9 cellular contexts compared by ENCODE assay signal in genomic region chr11:33724644-33725035, GRCh38. TPM values are rescaled to one million over a fixed set of nuclear protein-coding genes. Genes with fewer than 3 reads are reported as not detected.
A peak's percentile ranks its signal among the peaks of the same experiment; 100 is the strongest.
DNase-seq lines count a peak whose midpoint lies in the region; ATAC-seq and TF ChIP-seq lines count a peak whose summit lies in the region.
"Had no signal": no experiment of that assay in that cellular context is flagged by ENCODE, and none has a peak within 500 bp of the region (broad histone marks: within the 10 kb centered on the region; RNA-seq: fewer than 3 reads in every experiment).

No MANE protein-coding gene starts in this region.

- H3K9me3 Mint-ChIP-seq in brain = peaks cover 9 to 19% (median 14%) of the 10 kb centered on the region in 5 experiments

- H3K27ac ChIP-seq in right cardiac atrium (ENCODE audit: low read length) (peak overlapping the region; percentile 99), rectal smooth muscle tissue (ENCODE audit: low read depth, low read length) (peak overlapping the region; percentile 42)
- no peak overlapping the region for H3K27ac ChIP-seq in effector memory CD4-positive, alpha-beta T cell (ENCODE audit: insufficient read depth, low read length, poor library complexity, severe bottlenecking)

- no peaks in the 10 kb centered on the region for H3K36me3 ChIP-seq in rectal smooth muscle tissue (ENCODE audit: control insufficient read depth, insufficient read depth, low read length)
- peaks cover 12% of the 10 kb centered on the region for H3K36me3 ChIP-seq in effector memory CD4-positive, alpha-beta T cell (ENCODE audit: control insufficient read depth, insufficient read depth, low read length)

- H3K27ac Mint-ChIP-seq in brain = peak overlapping the region in 3 of 5 experiments; percentile 37 to 89 (median 80)

- WGBS in right cardiac atrium = 31% methylated on average over 4 of the region's 4 CpGs

- DNase-seq in right cardiac atrium (peak in 1 of 3 donors; percentile 70), AG08396 (ENCODE audit: low spot score) (no peak)
- DNase-seq in stimulated activated CD8-positive, alpha-beta memory T cell treated with anti-CD3 and anti-CD28 coated beads, Interleukin-4, amount 100 ng/mL, for 48 hours = no peak
- no peak for DNase-seq in effector memory CD4-positive, alpha-beta T cell

- no peak overlapping the region for H3K9ac ChIP-seq in rectal smooth muscle tissue (ENCODE audit: low read length)

- H3K27me3 ChIP-seq in right cardiac atrium (ENCODE audit: control insufficient read depth, insufficient read depth) (no peaks in the 10 kb centered on the region), rectal smooth muscle tissue (ENCODE audit: control insufficient read depth, insufficient read depth, low read length) (no peaks in the 10 kb centered on the region)
- no peaks in the 10 kb centered on the region for H3K27me3 ChIP-seq in effector memory CD4-positive, alpha-beta T cell (replicated peaks; ENCODE audit: control insufficient read depth, insufficient read depth, low read length, poor library complexity, severe bottlenecking)

- TF ChIP-seq CTCF in brain (conservative IDR thresholded peaks at IDR 0.05) = no peak

- H3K4me1 ChIP-seq in right cardiac atrium (ENCODE audit: control insufficient read depth, insufficient read depth, low read length) (peaks cover 31% of the 10 kb centered on the region), rectal smooth muscle tissue (ENCODE audit: control insufficient read depth, insufficient read depth, low read length) (peaks cover 8% of the 10 kb centered on the region)
- no peaks in the 10 kb centered on the region for H3K4me1 ChIP-seq in effector memory CD4-positive, alpha-beta T cell (ENCODE audit: control insufficient read depth, insufficient read depth, low read length, poor library complexity, severe bottlenecking)

- ATAC-seq in GM21447 (IDR thresholded peaks at IDR 0.05; ENCODE audit: unreplicated experiment) (peak; percentile 38), right cardiac atrium (peak; percentile 64 to 85), GM21619 (IDR thresholded peaks at IDR 0.05; ENCODE audit: unreplicated experiment) (no peak)

- H3K4me3 ChIP-seq in right cardiac atrium (ENCODE audit: low read length) (no peak overlapping the region), rectal smooth muscle tissue (ENCODE audit: low read length) (no peak overlapping the region)
- no peak overlapping the region for H3K4me3 ChIP-seq in effector memory CD4-positive, alpha-beta T cell (ENCODE audit: insufficient read depth, low read depth, low read length, poor library complexity, severe bottlenecking)

- intact Hi-C loops in right cardiac atrium (cut with DNase I) = no loop called here

- peaks cover 62% of the 10 kb centered on the region for H3K4me1 Mint-ChIP-seq in brain

- peaks cover 85% of the 10 kb centered on the region for H3K36me3 Mint-ChIP-seq in brain

- H3K4me3 Mint-ChIP-seq in brain = peak overlapping the region in 1 of 5 experiments; percentile 20

- no peaks in the 10 kb centered on the region for H3K9me3 ChIP-seq in right cardiac atrium (ENCODE audit: control insufficient read depth, low read length)
- H3K9me3 ChIP-seq in effector memory CD4-positive, alpha-beta T cell (ENCODE audit: control insufficient read depth, low read length) = no peaks in the 10 kb centered on the region

- no peaks in the 10 kb centered on the region for H3K27me3 Mint-ChIP-seq in brain

RNA-seq across cellular contexts. Expression of gene CD59, which starts 11.6 kb away (rescaled TPM):
- polyA plus RNA-seq in brain (ENCODE audit: insufficient read depth, low read depth, low replicate concordance) (189 TPM), right cardiac atrium (245 TPM)
- total RNA-seq in right cardiac atrium = 100 to 1,000 TPM; 619 to 780 (median 669) TPM

RNA-seq across cellular contexts. Expression of gene C11orf91, which starts 24.0 kb away (rescaled TPM):
- polyA plus RNA-seq in brain (ENCODE audit: insufficient read depth, low read depth, low replicate concordance) (not detected), right cardiac atrium (not detected)
- 1 to 10 TPM in 1 of 4 donors, not detected in 3; 1.9 TPM for total RNA-seq in right cardiac atrium
- total RNA-seq: activated CD8-positive, alpha-beta memory T cell treated with anti-CD3 and anti-CD28 coated beads for 36 hours had no signal

RNA-seq across cellular contexts. Expression of gene FBXO3, which starts 49.7 kb away (rescaled TPM):
- polyA plus RNA-seq in brain (ENCODE audit: insufficient read depth, low read depth, low replicate concordance) (15.6 TPM), right cardiac atrium (27.3 TPM)
- 10 to 100 TPM; 30.2 to 40.8 (median 39.2) TPM for total RNA-seq in right cardiac atrium
